ENCODE assay signal across 17 cellular contexts in the genomic region with DNA sequence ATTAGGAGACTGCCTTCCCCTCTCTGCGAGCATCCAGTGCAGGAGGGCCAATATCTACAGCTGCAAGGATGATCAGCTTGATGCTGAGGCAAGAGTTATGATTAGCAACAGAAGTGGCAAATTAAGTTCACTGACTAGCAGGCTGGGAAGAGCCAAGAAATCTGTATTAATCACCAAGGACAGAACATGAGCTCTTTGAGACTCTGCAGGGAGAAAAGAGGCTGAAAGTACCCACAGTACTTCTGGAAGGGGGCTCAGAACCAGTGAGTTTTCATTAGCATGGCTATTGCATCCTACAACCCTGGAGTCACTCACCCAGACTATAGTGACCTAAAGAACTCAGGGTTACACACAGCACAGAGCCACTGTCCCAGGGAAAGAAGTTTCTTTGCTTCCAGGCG. TPM values are rescaled to one million over a fixed set of nuclear protein-coding genes. Genes with fewer than 3 reads are reported as not detected.
DNase-seq lines count a peak whose midpoint lies in the region; ATAC-seq and TF ChIP-seq lines count a peak whose summit lies in the region.
"Had no signal": no experiment of that assay in that cellular context is flagged by ENCODE, and none has a peak within 500 bp of the region (broad histone marks: within the 10 kb centered on the region; RNA-seq: fewer than 3 reads in every experiment).

No MANE protein-coding gene starts in this region.

- peak overlapping the region; percentile 4; the same call in 1 of the 2 replicates for H3K9ac ChIP-seq in SK-N-SH

- H3K27ac ChIP-seq in SK-N-SH (ENCODE audit: low read depth in 2 of 2, low read length in 1 of 2) = peak overlapping the region in 1 of 2 experiments; percentile 66; a peak in 3 of 4 replicates
- H3K27ac ChIP-seq in muscle layer of duodenum (ENCODE audit: low read length) = peak overlapping the region; percentile 3
- H3K27ac ChIP-seq in suprapubic skin = peak overlapping the region; percentile 86
- H3K27ac ChIP-seq: C4-2B had no signal

- H3K79me2 ChIP-seq in SK-N-SH (ENCODE audit: insufficient read depth) = no peaks in the 10 kb centered on the region

- H2AFZ ChIP-seq in SK-N-SH (ENCODE audit: low read depth) = no peak overlapping the region; the same call in 1 of the 2 replicates

- no peaks in the 10 kb centered on the region for H3K27me3 ChIP-seq in SK-N-SH (ENCODE audit: insufficient read depth)
- no peaks in the 10 kb centered on the region for H3K27me3 ChIP-seq in muscle layer of duodenum (ENCODE audit: low read depth, low read length)
- no peaks in the 10 kb centered on the region for H3K27me3 ChIP-seq in suprapubic skin

- POLR2A ChIA-PET in SK-N-SH (lab: Yijun Ruan, JAX) = no interaction called here
- POLR2A ChIA-PET in activated CD4-positive, alpha-beta T cell treated with anti-CD3 and anti-CD28 coated beads for 36 hours (lab: Charles Lee) = no interaction called here

- peaks cover 16% of the 10 kb centered on the region for H3K27me3 Mint-ChIP-seq in activated CD4-positive, alpha-beta T cell treated with anti-CD3 and anti-CD28 coated beads for 36 hours

- no peak overlapping the region for H3K4me3 Mint-ChIP-seq in activated CD4-positive, alpha-beta T cell treated with anti-CD3 and anti-CD28 coated beads for 36 hours
- H3K4me3 Mint-ChIP-seq: memory B cell had no signal

- H3K9me2 ChIP-seq in SK-N-SH = no peaks in the 10 kb centered on the region

- peaks cover 9% of the 10 kb centered on the region for H3K4me1 Mint-ChIP-seq in activated CD4-positive, alpha-beta T cell treated with anti-CD3 and anti-CD28 coated beads for 36 hours
- H3K4me1 Mint-ChIP-seq: memory B cell had no signal

- H4K20me1 ChIP-seq in SK-N-SH (ENCODE audit: insufficient read depth) = no peaks in the 10 kb centered on the region

- TF ChIP-seq EP300 in SK-N-SH (IDR thresholded peaks at IDR 0.05; ENCODE audit: borderline replicate concordance in 1 of 2, low read depth in 1 of 2, low read length in 1 of 2) (no peak), suprapubic skin (IDR thresholded peaks at IDR 0.05) (no peak)

- TF ChIP-seq POLR2A in suprapubic skin (IDR thresholded peaks at IDR 0.05) = no peak
- TF ChIP-seq POLR2A in GM18505 (IDR thresholded peaks at IDR 0.05; ENCODE audit: borderline replicate concordance, extremely low read depth, insufficient read depth, insufficient read length) = no peak

- TF ChIP-seq CTCF in SK-N-SH (IDR thresholded peaks at IDR 0.05) (no peak), suprapubic skin (IDR thresholded peaks at IDR 0.05) (no peak)

- no peak for TF ChIP-seq RAD21 in SK-N-SH (IDR thresholded peaks at IDR 0.05; ENCODE audit: low read length)

- H3F3A ChIP-seq in SK-N-SH (replicated peaks; ENCODE audit: insufficient read depth) = peaks cover 10% of the 10 kb centered on the region

- H3K4me2 ChIP-seq in SK-N-SH = peak overlapping the region; percentile 22

- H3K9me3 Mint-ChIP-seq in activated CD4-positive, alpha-beta T cell treated with anti-CD3 and anti-CD28 coated beads for 36 hours (ENCODE audit: low read depth) = peaks cover 6% of the 10 kb centered on the region

- H3K9me3 ChIP-seq in SK-N-SH (no peaks in the 10 kb centered on the region), muscle layer of duodenum (ENCODE audit: control insufficient read depth in 1 of 2, low read length in 2 of 2) (no peaks in the 10 kb centered on the region), suprapubic skin (no peaks in the 10 kb centered on the region)

- 86% methylated on average over 2 of the region's 2 CpGs for WGBS in SK-N-SH (ENCODE audit: low lambda C conversion rate)
- WGBS in suprapubic skin = 61% methylated on average over 2 of the region's 2 CpGs

- H3K4me1 ChIP-seq in SK-N-SH (ENCODE audit: control insufficient read depth in 1 of 2, insufficient read depth in 2 of 2, low read depth in 1 of 2, low read length in 1 of 2) (peaks cover 28 to 31% of the 10 kb centered on the region in 2 experiments), muscle layer of duodenum (ENCODE audit: control insufficient read depth in 1 of 2, insufficient read depth in 2 of 2, low read length in 2 of 2) (no peaks in the 10 kb centered on the region), suprapubic skin (peaks cover 27% of the 10 kb centered on the region)

- no peak for DNase-seq in SK-N-SH
- peak; percentile 80 for DNase-seq in fibroblast of gingiva (ENCODE audit: low read depth)
- no peak for DNase-seq in suprapubic skin (ENCODE audit: low spot score in 2 of 2)
- DNase-seq in activated CD4-positive, alpha-beta T cell treated with anti-CD3 and anti-CD28 coated beads for 36 hours = no peak
- no peak for DNase-seq in activated CD4-positive, alpha-beta T cell treated with anti-CD3 and anti-CD28 coated beads for 48 hours
- DNase-seq in NCI-H345 (lab: John Stamatoyannopoulos, UW) = no peak
- DNase-seq: cerebellar nuclear complex; NCI-H1105 treated with DMSO at 0.1 percent for 48 hours; NCI-H446; stimulated activated CD4-positive, alpha-beta T cell treated with anti-CD3 and anti-CD28 coated beads, Interleukin-2, amount 100 ng/mL, for 24 hours had no signal

- H3K36me3 ChIP-seq in SK-N-SH (replicated peaks in 1 of 2; ENCODE audit: control insufficient read depth in 1 of 2, insufficient read depth in 2 of 2, low read length in 1 of 2) (no peaks in the 10 kb centered on the region), muscle layer of duodenum (ENCODE audit: control insufficient read depth in 1 of 2, insufficient read depth in 2 of 2, low read length in 2 of 2) (no peaks in the 10 kb centered on the region), suprapubic skin (no peaks in the 10 kb centered on the region)

- ATAC-seq in activated CD4-positive, alpha-beta T cell treated with anti-CD3 and anti-CD28 coated beads for 36 hours = no peak
- no peak for ATAC-seq in GM18505 (IDR thresholded peaks at IDR 0.05; ENCODE audit: unreplicated experiment)

- H3K36me3 Mint-ChIP-seq in activated CD4-positive, alpha-beta T cell treated with anti-CD3 and anti-CD28 coated beads for 36 hours (ENCODE audit: low read depth) = peaks cover 1% of the 10 kb centered on the region

- intact Hi-C loops in activated CD4-positive, alpha-beta T cell treated with anti-CD3 and anti-CD28 coated beads for 36 hours (cut with DNase I, micrococcal nuclease) = no loop called here

- CTCF ChIA-PET in SK-N-SH (lab: Yijun Ruan, JAX) = interaction anchor here (1.5 to 2.1 kb wide), 3 partner anchors 11 to 15 kb away, joined by 3 to 8 read pairs (median 5); no protein-coding TSS in a partner anchor
- CTCF ChIA-PET in activated CD4-positive, alpha-beta T cell treated with anti-CD3 and anti-CD28 coated beads for 36 hours (lab: Charles Lee) = interaction anchor here (0.8 to 3.7 kb wide), 2 partner anchors 15 to 89 kb away, joined by 3 to 15 read pairs; no protein-coding TSS in a partner anchor

- no peak overlapping the region for H3K4me3 ChIP-seq in SK-N-SH (ENCODE audit: low read depth in 2 of 2, low read length in 1 of 2)
- no peak overlapping the region for H3K4me3 ChIP-seq in muscle layer of duodenum (ENCODE audit: low read depth in 1 of 2, low read length in 2 of 2)
- H3K4me3 ChIP-seq in suprapubic skin = no peak overlapping the region

- no peak overlapping the region for H3K27ac Mint-ChIP-seq in activated CD4-positive, alpha-beta T cell treated with anti-CD3 and anti-CD28 coated beads for 36 hours
- H3K27ac Mint-ChIP-seq: memory B cell had no signal

TF ChIP-seq in SK-N-SH, 30 proteins besides CTCF, POLR2A, EP300 and RAD21:
- TF ChIP-seq FOSL2 (IDR thresholded peaks at IDR 0.05; ENCODE audit: borderline replicate concordance, low read depth) (no peak), PBX3 (IDR thresholded peaks at IDR 0.05) (0 out of 2 replicates have a peak, but pooled peaks have one; percentile 10)

RNA-seq across cellular contexts. Expression of gene MEDAG, which starts 25.9 kb away (rescaled TPM):
- polyA plus RNA-seq in SK-N-SH (2012; rRNA removed) = 0.03 TPM in 1 of 2 replicates, not detected in the other
- 0.01 and 0.03 TPM in 2 replicates for polyA plus RNA-seq in SK-N-SH (2012; cell fraction: cytosol; rRNA removed)
- not detected in 2 replicates for polyA plus RNA-seq in SK-N-SH (2012; cell fraction: nucleus; rRNA removed)
- total RNA-seq in suprapubic skin = 10 to 100 TPM; 10.3 to 15.9 (median 14.8) TPM
- not detected for total RNA-seq in activated CD4-positive, alpha-beta T cell treated with anti-CD3 and anti-CD28 coated beads for 36 hours
- total RNA-seq: activated CD8-positive, alpha-beta memory T cell treated with anti-CD3 and anti-CD28 coated beads for 36 hours had no signal

RNA-seq across cellular contexts. Expression of gene TEX26, which starts 52.3 kb away (rescaled TPM):
- not detected in 2 replicates for polyA plus RNA-seq in SK-N-SH (2012; rRNA removed)
- not detected in 2 replicates for polyA plus RNA-seq in SK-N-SH (2012; cell fraction: cytosol; rRNA removed)
- polyA plus RNA-seq in SK-N-SH (2012; cell fraction: nucleus; rRNA removed) = not detected in 2 replicates
- total RNA-seq in suprapubic skin = not detected
- not detected for total RNA-seq in activated CD4-positive, alpha-beta T cell treated with anti-CD3 and anti-CD28 coated beads for 36 hours
- total RNA-seq: activated CD8-positive, alpha-beta memory T cell treated with anti-CD3 and anti-CD28 coated beads for 36 hours; epithelial cell of proximal tubule had no signal
- polyA plus RNA-seq: urinary bladder had no signal

Comparison
In these comparisons a context has a peak if more than half of its experiments do, and no peak if none do; other contexts are left out.
1. RNA of gene MEDAG, which starts 25.9 kb away (total RNA-seq): 10.3 to 15.9 TPM in suprapubic skin; not detected in activated CD4-positive, alpha-beta T cell treated with anti-CD3 and anti-CD28 coated beads for 36 hours; every median in the first group is over 10 times any median in the second.